In genomic region chr9:127987103-127987614, GRCh38 we compare ENCODE assay signal across 1 cellular context.
A peak's percentile ranks its signal among the peaks of the same experiment; 100 is the strongest.
TF ChIP-seq lines count a peak whose summit lies in the region.

No MANE protein-coding gene starts in this region.

TF ChIP-seq in A549, 52 proteins besides CTCF, POLR2A, EP300 and RAD21 (continued from another document):
- TF ChIP-seq ATOH8 (CRISPR knock-in tag; IDR thresholded peaks at IDR 0.05; ENCODE audit: low read depth): peak; percentile 12; the same call in 1 of the 2 replicates
- TF ChIP-seq CEBPB (IDR thresholded peaks at IDR 0.05): peak in 1 of 2 experiments; percentile 63; a peak in 2 of 4 replicates
- TF ChIP-seq GATA3 (IDR thresholded peaks at IDR 0.05; ENCODE audit: borderline replicate concordance): peak; percentile 61; the same call in 1 of the 2 replicates
- TF ChIP-seq JUN (IDR thresholded peaks at IDR 0.05): peak in 1 of 2 experiments; percentile 39; a peak in 1 of 5 replicates
- peak; percentile 80 for TF ChIP-seq MAX (IDR thresholded peaks at IDR 0.05)
- no peak for TF ChIP-seq REST (IDR thresholded peaks at IDR 0.05)
- TF ChIP-seq RARB (CRISPR knock-in tag; IDR thresholded peaks at IDR 0.05): no peak
- TF ChIP-seq USF2 (IDR thresholded peaks at IDR 0.05): peak; percentile 6; the same call in 1 of the 2 replicates
- TF ChIP-seq MAZ (IDR thresholded peaks at IDR 0.05; ENCODE audit: borderline replicate concordance, low read depth, low read length): no peak
- TF ChIP-seq FOSL2 (IDR thresholded peaks at IDR 0.05): peak; percentile 83
- TF ChIP-seq FOSL2 (CRISPR knock-in tag; IDR thresholded peaks at IDR 0.05): peak; percentile 95
- TF ChIP-seq JUNB (IDR thresholded peaks at IDR 0.05): peak; percentile 71
